1 cellular context compared by ENCODE assay signal in the genomic region with DNA sequence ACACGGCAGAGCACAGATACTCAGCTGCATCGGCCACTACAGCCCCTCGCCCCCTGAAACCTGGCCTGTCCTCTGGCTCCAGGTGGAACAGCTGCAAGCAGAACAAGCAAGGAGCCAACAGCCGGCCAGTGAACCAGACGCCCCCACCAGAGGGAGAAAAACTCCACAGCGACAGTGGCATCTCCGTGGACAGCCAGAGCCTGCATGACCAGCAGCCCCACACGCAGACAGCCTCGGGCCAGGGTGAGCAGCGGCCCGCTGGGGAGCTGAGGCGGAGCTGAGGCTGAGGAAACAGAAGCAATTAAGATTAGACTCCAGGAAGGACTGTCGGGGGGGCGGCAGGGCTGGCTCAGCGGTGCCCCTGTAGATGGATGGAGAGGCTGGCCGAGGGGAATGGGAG.
TF ChIP-seq lines count a peak whose summit lies in the region.

No MANE protein-coding gene starts in this region.

TF ChIP-seq in GM23338, 12 proteins besides CTCF, POLR2A, EP300 and RAD21 (continued from another document):
- TF ChIP-seq, protein P1, sequence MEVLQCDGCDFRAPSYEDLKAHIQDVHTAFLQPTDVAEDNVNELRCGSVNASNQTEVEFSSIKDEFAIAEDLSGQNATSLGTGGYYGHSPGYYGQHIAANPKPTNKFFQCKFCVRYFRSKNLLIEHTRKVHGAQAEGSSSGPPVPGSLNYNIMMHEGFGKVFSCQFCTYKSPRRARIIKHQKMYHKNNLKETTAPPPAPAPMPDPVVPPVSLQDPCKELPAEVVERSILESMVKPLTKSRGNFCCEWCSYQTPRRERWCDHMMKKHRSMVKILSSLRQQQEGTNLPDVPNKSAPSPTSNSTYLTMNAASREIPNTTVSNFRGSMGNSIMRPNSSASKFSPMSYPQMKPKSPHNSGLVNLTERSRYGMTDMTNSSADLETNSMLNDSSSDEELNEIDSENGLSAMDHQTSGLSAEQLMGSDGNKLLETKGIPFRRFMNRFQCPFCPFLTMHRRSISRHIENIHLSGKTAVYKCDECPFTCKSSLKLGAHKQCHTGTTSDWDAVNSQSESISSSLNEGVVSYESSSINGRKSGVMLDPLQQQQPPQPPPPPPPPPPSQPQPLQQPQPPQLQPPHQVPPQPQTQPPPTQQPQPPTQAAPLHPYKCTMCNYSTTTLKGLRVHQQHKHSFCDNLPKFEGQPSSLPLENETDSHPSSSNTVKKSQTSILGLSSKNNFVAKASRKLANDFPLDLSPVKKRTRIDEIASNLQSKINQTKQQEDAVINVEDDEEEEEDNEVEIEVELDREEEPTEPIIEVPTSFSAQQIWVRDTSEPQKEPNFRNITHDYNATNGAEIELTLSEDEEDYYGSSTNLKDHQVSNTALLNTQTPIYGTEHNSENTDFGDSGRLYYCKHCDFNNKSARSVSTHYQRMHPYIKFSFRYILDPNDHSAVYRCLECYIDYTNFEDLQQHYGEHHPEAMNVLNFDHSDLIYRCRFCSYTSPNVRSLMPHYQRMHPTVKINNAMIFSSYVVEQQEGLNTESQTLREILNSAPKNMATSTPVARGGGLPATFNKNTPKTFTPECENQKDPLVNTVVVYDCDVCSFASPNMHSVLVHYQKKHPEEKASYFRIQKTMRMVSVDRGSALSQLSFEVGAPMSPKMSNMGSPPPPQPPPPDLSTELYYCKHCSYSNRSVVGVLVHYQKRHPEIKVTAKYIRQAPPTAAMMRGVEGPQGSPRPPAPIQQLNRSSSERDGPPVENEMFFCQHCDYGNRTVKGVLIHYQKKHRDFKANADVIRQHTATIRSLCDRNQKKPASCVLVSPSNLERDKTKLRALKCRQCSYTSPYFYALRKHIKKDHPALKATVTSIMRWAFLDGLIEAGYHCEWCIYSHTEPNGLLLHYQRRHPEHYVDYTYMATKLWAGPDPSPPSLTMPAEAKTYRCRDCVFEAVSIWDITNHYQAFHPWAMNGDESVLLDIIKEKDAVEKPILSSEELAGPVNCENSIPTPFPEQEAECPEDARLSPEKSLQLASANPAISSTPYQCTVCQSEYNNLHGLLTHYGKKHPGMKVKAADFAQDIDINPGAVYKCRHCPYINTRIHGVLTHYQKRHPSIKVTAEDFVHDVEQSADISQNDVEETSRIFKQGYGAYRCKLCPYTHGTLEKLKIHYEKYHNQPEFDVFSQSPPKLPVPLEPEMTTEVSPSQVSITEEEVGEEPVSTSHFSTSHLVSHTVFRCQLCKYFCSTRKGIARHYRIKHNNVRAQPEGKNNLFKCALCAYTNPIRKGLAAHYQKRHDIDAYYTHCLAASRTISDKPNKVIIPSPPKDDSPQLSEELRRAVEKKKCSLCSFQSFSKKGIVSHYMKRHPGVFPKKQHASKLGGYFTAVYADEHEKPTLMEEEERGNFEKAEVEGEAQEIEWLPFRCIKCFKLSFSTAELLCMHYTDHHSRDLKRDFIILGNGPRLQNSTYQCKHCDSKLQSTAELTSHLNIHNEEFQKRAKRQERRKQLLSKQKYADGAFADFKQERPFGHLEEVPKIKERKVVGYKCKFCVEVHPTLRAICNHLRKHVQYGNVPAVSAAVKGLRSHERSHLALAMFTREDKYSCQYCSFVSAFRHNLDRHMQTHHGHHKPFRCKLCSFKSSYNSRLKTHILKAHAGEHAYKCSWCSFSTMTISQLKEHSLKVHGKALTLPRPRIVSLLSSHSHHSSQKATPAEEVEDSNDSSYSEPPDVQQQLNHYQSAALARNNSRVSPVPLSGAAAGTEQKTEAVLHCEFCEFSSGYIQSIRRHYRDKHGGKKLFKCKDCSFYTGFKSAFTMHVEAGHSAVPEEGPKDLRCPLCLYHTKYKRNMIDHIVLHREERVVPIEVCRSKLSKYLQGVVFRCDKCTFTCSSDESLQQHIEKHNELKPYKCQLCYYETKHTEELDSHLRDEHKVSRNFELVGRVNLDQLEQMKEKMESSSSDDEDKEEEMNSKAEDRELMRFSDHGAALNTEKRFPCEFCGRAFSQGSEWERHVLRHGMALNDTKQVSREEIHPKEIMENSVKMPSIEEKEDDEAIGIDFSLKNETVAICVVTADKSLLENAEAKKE (CRISPR knock-in tag; IDR thresholded peaks at IDR 0.05) = no peak
- TF ChIP-seq, protein P2, sequence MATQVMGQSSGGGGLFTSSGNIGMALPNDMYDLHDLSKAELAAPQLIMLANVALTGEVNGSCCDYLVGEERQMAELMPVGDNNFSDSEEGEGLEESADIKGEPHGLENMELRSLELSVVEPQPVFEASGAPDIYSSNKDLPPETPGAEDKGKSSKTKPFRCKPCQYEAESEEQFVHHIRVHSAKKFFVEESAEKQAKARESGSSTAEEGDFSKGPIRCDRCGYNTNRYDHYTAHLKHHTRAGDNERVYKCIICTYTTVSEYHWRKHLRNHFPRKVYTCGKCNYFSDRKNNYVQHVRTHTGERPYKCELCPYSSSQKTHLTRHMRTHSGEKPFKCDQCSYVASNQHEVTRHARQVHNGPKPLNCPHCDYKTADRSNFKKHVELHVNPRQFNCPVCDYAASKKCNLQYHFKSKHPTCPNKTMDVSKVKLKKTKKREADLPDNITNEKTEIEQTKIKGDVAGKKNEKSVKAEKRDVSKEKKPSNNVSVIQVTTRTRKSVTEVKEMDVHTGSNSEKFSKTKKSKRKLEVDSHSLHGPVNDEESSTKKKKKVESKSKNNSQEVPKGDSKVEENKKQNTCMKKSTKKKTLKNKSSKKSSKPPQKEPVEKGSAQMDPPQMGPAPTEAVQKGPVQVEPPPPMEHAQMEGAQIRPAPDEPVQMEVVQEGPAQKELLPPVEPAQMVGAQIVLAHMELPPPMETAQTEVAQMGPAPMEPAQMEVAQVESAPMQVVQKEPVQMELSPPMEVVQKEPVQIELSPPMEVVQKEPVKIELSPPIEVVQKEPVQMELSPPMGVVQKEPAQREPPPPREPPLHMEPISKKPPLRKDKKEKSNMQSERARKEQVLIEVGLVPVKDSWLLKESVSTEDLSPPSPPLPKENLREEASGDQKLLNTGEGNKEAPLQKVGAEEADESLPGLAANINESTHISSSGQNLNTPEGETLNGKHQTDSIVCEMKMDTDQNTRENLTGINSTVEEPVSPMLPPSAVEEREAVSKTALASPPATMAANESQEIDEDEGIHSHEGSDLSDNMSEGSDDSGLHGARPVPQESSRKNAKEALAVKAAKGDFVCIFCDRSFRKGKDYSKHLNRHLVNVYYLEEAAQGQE (IDR thresholded peaks at IDR 0.05; ENCODE audit: unreplicated experiment) = no peak
- no peak for TF ChIP-seq CREB1 (CRISPR knock-in tag; IDR thresholded peaks at IDR 0.05; ENCODE audit: low read depth)
- no peak for TF ChIP-seq POLR2AphosphoS5 (IDR thresholded peaks at IDR 0.05; ENCODE audit: low read depth)
- no peak for TF ChIP-seq ZNF114 (CRISPR knock-in tag; IDR thresholded peaks at IDR 0.05)
- TF ChIP-seq, protein P3, sequence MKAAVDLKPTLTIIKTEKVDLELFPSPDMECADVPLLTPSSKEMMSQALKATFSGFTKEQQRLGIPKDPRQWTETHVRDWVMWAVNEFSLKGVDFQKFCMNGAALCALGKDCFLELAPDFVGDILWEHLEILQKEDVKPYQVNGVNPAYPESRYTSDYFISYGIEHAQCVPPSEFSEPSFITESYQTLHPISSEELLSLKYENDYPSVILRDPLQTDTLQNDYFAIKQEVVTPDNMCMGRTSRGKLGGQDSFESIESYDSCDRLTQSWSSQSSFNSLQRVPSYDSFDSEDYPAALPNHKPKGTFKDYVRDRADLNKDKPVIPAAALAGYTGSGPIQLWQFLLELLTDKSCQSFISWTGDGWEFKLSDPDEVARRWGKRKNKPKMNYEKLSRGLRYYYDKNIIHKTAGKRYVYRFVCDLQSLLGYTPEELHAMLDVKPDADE (IDR thresholded peaks at IDR 0.05) = no peak
- TF ChIP-seq ZNF331 (CRISPR knock-in tag; IDR thresholded peaks at IDR 0.05; ENCODE audit: low read depth) = no peak
- TF ChIP-seq EZH2 (IDR thresholded peaks at IDR 0.05; ENCODE audit: low read depth, unreplicated experiment) = no peak
TF ChIP-seq in GM23338: peak in this region for 0.
